ENCODE assay signal across 20 cellular contexts in the genomic region with DNA sequence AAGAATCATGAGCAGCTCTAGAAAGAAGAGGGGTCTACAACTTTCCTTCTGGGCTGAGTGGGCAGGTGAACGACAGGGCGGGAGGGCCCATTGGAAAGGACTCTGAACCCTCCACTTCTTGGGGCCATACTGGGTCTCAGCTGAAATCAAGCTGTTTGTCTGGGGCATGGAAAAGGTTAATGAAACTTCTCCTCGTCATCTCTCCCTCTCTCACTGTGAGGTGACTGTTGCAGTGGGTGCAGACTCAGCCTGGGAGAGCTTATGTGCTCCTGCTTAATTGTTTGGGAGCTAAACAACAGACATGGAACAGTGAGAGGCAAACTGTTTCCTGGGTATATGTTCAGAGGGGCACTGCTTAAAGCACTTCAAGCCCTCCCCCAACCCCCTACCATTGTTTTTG.
A peak's percentile ranks its signal among the peaks of the same experiment; 100 is the strongest.
DNase-seq lines count a peak whose midpoint lies in the region; ATAC-seq, FAIRE-seq and TF ChIP-seq lines count a peak whose summit lies in the region.
"Had no signal": no experiment of that assay in that cellular context is flagged by ENCODE, and none has a peak within 500 bp of the region (broad histone marks: within the 10 kb centered on the region; RNA-seq: fewer than 3 reads in every experiment).

No MANE protein-coding gene starts in this region.

- no peak overlapping the region for H3K4ac ChIP-seq in H1 (replicated peaks; ENCODE audit: insufficient read length, low read depth, low read length)

- peaks cover 0 to 5% (median 0%) of the 10 kb centered on the region in 4 experiments; a peak in 2 of 7 replicates for H3K4me1 ChIP-seq in H1 (replicated peaks in 1 of 4; ENCODE audit: control insufficient read depth in 3 of 4, insufficient read depth in 4 of 4, low read length in 3 of 4)
- H3K4me1 ChIP-seq: transverse colon had no signal

- 94% methylated on average over 3 of the region's 3 CpGs; no CpG with 5 or more reads in 1 of the 2 experiments for WGBS in H1 (ENCODE audit: extremely low coverage in 1 of 2, insufficient coverage in 1 of 2, insufficient read length in 1 of 2, insufficient replicate concordance in 2 of 2, low coverage in 1 of 2, low lambda C conversion rate in 2 of 2, missing lambda C conversion rate in 1 of 2), 2 experiments

- no peak overlapping the region for H2AK5ac ChIP-seq in H1 (ENCODE audit: low read depth, low read length)

- H4K20me1 ChIP-seq in H1 (replicated peaks in 1 of 2; ENCODE audit: control insufficient read depth in 1 of 2, insufficient read depth in 2 of 2, low read length in 2 of 2), result no peaks in the 10 kb centered on the region

- DNase-seq in D341Med (ENCODE audit: low spot score) (peak; percentile 41), NCI-H82 treated with DMSO at 0.1 percent for 48 hours (lab: John Stamatoyannopoulos, UW; ENCODE audit: unreplicated experiment) (peak; percentile 88), H1 (ENCODE audit: low read depth in 1 of 2, low spot score in 2 of 2) (no peak), NCI-H2196 (lab: John Stamatoyannopoulos, UW; ENCODE audit: unreplicated experiment) (no peak)
- DNase-seq: activated effector memory CD4-positive, alpha-beta T cell treated with anti-CD3 and anti-CD28 coated beads, Interleukin-2, amount 50 U/mL, for 16 hours; cerebellar nuclear complex; effector CD4-positive, alpha-beta T cell; H7; mesendoderm; NCI-H1105; NCI-H2171; Peyer's patch; T-helper 9 cell; transverse colon had no signal

- peak overlapping the region; percentile 93 for H2AFZ ChIP-seq in H1 (ENCODE audit: low read length)

- POLR2A ChIA-PET in H1 (lab: Charles Lee; ENCODE audit: partially characterized antibody), result no interaction called here

- peak overlapping the region; percentile 5 for H4K5ac ChIP-seq in H1 (ENCODE audit: insufficient read length, low read depth, low read length)

- TF ChIP-seq CTCF in H1 (IDR thresholded peaks at IDR 0.05; ENCODE audit: control extremely low read depth in 1 of 3, insufficient read depth in 1 of 3, low read depth in 1 of 3, low read length in 3 of 3), result no peak

- no peak for TF ChIP-seq EP300 in H1 (IDR thresholded peaks at IDR 0.05; ENCODE audit: borderline replicate concordance in 1 of 2, low read depth in 2 of 2, low read length in 2 of 2)

- no peak overlapping the region; the same call in 1 of the 2 replicates for H2BK15ac ChIP-seq in H1 (ENCODE audit: low read length)

- H3K23me2 ChIP-seq in H1 (ENCODE audit: low read depth, low read length), result no peaks in the 10 kb centered on the region

- no peak overlapping the region for H2BK5ac ChIP-seq in H1 (ENCODE audit: low read depth, low read length)

- no peak overlapping the region for H3K27ac ChIP-seq in H1 (ENCODE audit: low read depth, low read length)
- H3K27ac ChIP-seq in temporal lobe (ENCODE audit: low read depth, low read length), result peak overlapping the region; percentile 19
- H3K27ac ChIP-seq: esophagus muscularis mucosa had no signal

- H3K9me3 ChIP-seq in H1 (ENCODE audit: insufficient read depth in 2 of 2, low read depth in 1 of 2, low read length in 1 of 2), result no peaks in the 10 kb centered on the region
- H3K9me3 ChIP-seq: esophagus muscularis mucosa, Peyer's patch, transverse colon had no signal

- H4K91ac ChIP-seq in H1 (replicated peaks; ENCODE audit: insufficient read length, low read length), result peak overlapping the region; percentile 6

- no peak overlapping the region for H2BK20ac ChIP-seq in H1 (ENCODE audit: low read length)

- no peak overlapping the region for H3K4me3 ChIP-seq in H1 (ENCODE audit: extremely low read depth in 1 of 4, insufficient read depth in 2 of 4, low read depth in 3 of 4, low read length in 4 of 4)
- H3K4me3 ChIP-seq: esophagus muscularis mucosa, Peyer's patch, smooth muscle cell, transverse colon had no signal

- no peak for ATAC-seq in HG03439 (IDR thresholded peaks at IDR 0.05; ENCODE audit: unreplicated experiment)
- ATAC-seq in GM21360 (IDR thresholded peaks at IDR 0.05; ENCODE audit: unreplicated experiment), result no peak

- TF ChIP-seq RAD21 in H1 (IDR thresholded peaks at IDR 0.05 in 1 of 2, conservative IDR thresholded peaks at IDR 0.05 in 1 of 2; ENCODE audit: low read depth in 2 of 2, low read length in 2 of 2), result no peak

- no peak overlapping the region for H3K4me2 ChIP-seq in H1 (ENCODE audit: insufficient read depth in 1 of 2, low read depth in 2 of 2, low read length in 2 of 2)
- H3K4me2 ChIP-seq: smooth muscle cell had no signal

- no peak for TF ChIP-seq POLR2A in H1 (IDR thresholded peaks at IDR 0.05; ENCODE audit: control extremely low read depth in 1 of 2, low read depth in 2 of 2, low read length in 2 of 2)

- H3K27me3 ChIP-seq in H1 (replicated peaks in 1 of 4; ENCODE audit: control insufficient read depth in 3 of 4, extremely low read depth in 1 of 4, insufficient read depth in 3 of 4, low read length in 3 of 4), result no peaks in the 10 kb centered on the region
- H3K27me3 ChIP-seq: esophagus muscularis mucosa, Peyer's patch, transverse colon had no signal

- no peak overlapping the region for H4K8ac ChIP-seq in H1 (ENCODE audit: extremely low read depth, insufficient read depth, low read length)

- peak overlapping the region; percentile 42; the same call in 1 of the 2 replicates for H2BK12ac ChIP-seq in H1 (ENCODE audit: low read depth, low read length)

- no peak overlapping the region for H3K14ac ChIP-seq in H1 (ENCODE audit: insufficient read length)

- no peak overlapping the region for H3K23ac ChIP-seq in H1 (ENCODE audit: insufficient read length)

- H2BK120ac ChIP-seq in H1 (replicated peaks; ENCODE audit: low read depth, low read length), result no peak overlapping the region

- no peak for FAIRE-seq in H1 (lab: Jason Lieb, UNC)
- FAIRE-seq: D721Med had no signal

- 0 out of 2 replicates have a peak overlapping the region, but pooled peaks have one; percentile 13 for H3K18ac ChIP-seq in H1 (ENCODE audit: extremely low read depth, low read length)

- no peaks in the 10 kb centered on the region for H3K79me2 ChIP-seq in H1 (ENCODE audit: control insufficient read depth in 1 of 2, insufficient read depth in 2 of 2, low read length in 2 of 2)

- H3K9ac ChIP-seq in H1 (replicated peaks in 1 of 4; ENCODE audit: extremely low read depth in 1 of 4, low read depth in 3 of 4, low read length in 3 of 4), result no peak overlapping the region

- H3K79me1 ChIP-seq in H1 (ENCODE audit: low read depth, low read length), result no peaks in the 10 kb centered on the region

- H3K56ac ChIP-seq in H1 (replicated peaks; ENCODE audit: insufficient read length, low read depth, low read length), result no peak overlapping the region

- H3K36me3 ChIP-seq in H1 (ENCODE audit: control insufficient read depth in 2 of 4, insufficient read depth in 4 of 4, low read length in 3 of 4), result no peaks in the 10 kb centered on the region
- H3K36me3 ChIP-seq: esophagus muscularis mucosa, Peyer's patch, transverse colon had no signal

- CTCF ChIA-PET in H1 (lab: Charles Lee; ENCODE audit: partially characterized antibody), result interaction anchor here (0.6 to 1.3 kb wide), 2 partner anchors 17 to 442 kb away, joined by 3 read pairs; no protein-coding TSS in a partner anchor

TF ChIP-seq in H1, 55 proteins besides CTCF, POLR2A, EP300 and RAD21:
- TF ChIP-seq SIRT6 (IDR thresholded peaks at IDR 0.05; ENCODE audit: low read length) (no peak), EGR1 (IDR thresholded peaks at IDR 0.05; ENCODE audit: borderline replicate concordance, low read depth, low read length) (no peak), SRF (IDR thresholded peaks at IDR 0.05; ENCODE audit: low read depth, low read length) (no peak), NANOG (IDR thresholded peaks at IDR 0.05; ENCODE audit: insufficient read depth, low read depth, low read length, poor library complexity, severe bottlenecking) (no peak), CBX5 (IDR thresholded peaks at IDR 0.05; ENCODE audit: low read depth, low read length) (no peak), SP2 (IDR thresholded peaks at IDR 0.05; ENCODE audit: low read length) (no peak)

Comparison
In these comparisons a context has a peak if more than half of its experiments do, and no peak if none do; other contexts are left out.
1. DNase-seq: peak in D341Med (single experiment) and NCI-H82 treated with DMSO at 0.1 percent for 48 hours (single experiment); none in H1 (0 of 2) and NCI-H2196 (single experiment).